1 cellular context compared by ENCODE assay signal in the genomic region with DNA sequence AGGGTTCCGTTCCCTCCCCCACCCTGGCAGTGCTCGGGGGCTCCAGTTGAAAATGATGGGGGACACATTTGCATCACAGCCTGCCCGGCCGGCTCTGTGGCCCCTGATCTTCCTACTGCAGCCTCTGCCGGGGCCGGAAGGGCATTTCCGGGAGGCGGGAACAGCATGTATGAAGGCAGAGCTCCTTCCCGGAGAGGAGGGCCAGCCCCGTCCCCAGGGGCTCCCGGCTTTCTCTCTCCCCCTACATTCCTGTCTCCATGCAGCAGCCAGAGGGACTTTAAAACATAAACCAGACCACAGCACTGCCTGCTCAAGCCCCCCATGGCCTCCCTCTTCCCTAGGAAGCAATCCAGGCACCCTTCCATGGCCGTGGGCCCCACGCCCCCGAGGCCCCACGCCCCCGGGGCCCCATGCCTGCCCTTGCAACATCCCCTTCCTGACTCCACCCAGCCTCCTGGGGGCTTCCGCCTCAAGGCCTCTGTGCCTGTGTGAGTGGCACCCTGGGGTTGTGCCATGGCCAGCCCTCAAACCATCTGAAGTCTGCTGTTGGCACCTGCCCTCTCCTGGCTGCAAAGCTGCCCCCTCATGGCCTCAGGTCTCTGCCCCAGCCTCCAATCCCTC.
TF ChIP-seq lines count a peak whose summit lies in the region.

No MANE protein-coding gene starts in this region.

TF ChIP-seq in GM23338, 12 proteins besides CTCF, POLR2A, EP300 and RAD21 (continued from another document):
- TF ChIP-seq, protein P1, sequence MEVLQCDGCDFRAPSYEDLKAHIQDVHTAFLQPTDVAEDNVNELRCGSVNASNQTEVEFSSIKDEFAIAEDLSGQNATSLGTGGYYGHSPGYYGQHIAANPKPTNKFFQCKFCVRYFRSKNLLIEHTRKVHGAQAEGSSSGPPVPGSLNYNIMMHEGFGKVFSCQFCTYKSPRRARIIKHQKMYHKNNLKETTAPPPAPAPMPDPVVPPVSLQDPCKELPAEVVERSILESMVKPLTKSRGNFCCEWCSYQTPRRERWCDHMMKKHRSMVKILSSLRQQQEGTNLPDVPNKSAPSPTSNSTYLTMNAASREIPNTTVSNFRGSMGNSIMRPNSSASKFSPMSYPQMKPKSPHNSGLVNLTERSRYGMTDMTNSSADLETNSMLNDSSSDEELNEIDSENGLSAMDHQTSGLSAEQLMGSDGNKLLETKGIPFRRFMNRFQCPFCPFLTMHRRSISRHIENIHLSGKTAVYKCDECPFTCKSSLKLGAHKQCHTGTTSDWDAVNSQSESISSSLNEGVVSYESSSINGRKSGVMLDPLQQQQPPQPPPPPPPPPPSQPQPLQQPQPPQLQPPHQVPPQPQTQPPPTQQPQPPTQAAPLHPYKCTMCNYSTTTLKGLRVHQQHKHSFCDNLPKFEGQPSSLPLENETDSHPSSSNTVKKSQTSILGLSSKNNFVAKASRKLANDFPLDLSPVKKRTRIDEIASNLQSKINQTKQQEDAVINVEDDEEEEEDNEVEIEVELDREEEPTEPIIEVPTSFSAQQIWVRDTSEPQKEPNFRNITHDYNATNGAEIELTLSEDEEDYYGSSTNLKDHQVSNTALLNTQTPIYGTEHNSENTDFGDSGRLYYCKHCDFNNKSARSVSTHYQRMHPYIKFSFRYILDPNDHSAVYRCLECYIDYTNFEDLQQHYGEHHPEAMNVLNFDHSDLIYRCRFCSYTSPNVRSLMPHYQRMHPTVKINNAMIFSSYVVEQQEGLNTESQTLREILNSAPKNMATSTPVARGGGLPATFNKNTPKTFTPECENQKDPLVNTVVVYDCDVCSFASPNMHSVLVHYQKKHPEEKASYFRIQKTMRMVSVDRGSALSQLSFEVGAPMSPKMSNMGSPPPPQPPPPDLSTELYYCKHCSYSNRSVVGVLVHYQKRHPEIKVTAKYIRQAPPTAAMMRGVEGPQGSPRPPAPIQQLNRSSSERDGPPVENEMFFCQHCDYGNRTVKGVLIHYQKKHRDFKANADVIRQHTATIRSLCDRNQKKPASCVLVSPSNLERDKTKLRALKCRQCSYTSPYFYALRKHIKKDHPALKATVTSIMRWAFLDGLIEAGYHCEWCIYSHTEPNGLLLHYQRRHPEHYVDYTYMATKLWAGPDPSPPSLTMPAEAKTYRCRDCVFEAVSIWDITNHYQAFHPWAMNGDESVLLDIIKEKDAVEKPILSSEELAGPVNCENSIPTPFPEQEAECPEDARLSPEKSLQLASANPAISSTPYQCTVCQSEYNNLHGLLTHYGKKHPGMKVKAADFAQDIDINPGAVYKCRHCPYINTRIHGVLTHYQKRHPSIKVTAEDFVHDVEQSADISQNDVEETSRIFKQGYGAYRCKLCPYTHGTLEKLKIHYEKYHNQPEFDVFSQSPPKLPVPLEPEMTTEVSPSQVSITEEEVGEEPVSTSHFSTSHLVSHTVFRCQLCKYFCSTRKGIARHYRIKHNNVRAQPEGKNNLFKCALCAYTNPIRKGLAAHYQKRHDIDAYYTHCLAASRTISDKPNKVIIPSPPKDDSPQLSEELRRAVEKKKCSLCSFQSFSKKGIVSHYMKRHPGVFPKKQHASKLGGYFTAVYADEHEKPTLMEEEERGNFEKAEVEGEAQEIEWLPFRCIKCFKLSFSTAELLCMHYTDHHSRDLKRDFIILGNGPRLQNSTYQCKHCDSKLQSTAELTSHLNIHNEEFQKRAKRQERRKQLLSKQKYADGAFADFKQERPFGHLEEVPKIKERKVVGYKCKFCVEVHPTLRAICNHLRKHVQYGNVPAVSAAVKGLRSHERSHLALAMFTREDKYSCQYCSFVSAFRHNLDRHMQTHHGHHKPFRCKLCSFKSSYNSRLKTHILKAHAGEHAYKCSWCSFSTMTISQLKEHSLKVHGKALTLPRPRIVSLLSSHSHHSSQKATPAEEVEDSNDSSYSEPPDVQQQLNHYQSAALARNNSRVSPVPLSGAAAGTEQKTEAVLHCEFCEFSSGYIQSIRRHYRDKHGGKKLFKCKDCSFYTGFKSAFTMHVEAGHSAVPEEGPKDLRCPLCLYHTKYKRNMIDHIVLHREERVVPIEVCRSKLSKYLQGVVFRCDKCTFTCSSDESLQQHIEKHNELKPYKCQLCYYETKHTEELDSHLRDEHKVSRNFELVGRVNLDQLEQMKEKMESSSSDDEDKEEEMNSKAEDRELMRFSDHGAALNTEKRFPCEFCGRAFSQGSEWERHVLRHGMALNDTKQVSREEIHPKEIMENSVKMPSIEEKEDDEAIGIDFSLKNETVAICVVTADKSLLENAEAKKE (CRISPR knock-in tag; IDR thresholded peaks at IDR 0.05), result no peak
- TF ChIP-seq EZH2 (IDR thresholded peaks at IDR 0.05; ENCODE audit: low read depth, unreplicated experiment) (no peak), ZNF114 (CRISPR knock-in tag; IDR thresholded peaks at IDR 0.05) (no peak), STAT1 (IDR thresholded peaks at IDR 0.05; ENCODE audit: unreplicated experiment) (no peak), JUNB (IDR thresholded peaks at IDR 0.05; ENCODE audit: unreplicated experiment) (no peak), EZH2phosphoT487 (IDR thresholded peaks at IDR 0.05; ENCODE audit: unreplicated experiment) (no peak), POLR2AphosphoS5 (IDR thresholded peaks at IDR 0.05; ENCODE audit: low read depth) (no peak)
- TF ChIP-seq, protein P2, sequence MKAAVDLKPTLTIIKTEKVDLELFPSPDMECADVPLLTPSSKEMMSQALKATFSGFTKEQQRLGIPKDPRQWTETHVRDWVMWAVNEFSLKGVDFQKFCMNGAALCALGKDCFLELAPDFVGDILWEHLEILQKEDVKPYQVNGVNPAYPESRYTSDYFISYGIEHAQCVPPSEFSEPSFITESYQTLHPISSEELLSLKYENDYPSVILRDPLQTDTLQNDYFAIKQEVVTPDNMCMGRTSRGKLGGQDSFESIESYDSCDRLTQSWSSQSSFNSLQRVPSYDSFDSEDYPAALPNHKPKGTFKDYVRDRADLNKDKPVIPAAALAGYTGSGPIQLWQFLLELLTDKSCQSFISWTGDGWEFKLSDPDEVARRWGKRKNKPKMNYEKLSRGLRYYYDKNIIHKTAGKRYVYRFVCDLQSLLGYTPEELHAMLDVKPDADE (IDR thresholded peaks at IDR 0.05), result no peak
- TF ChIP-seq, protein P3, sequence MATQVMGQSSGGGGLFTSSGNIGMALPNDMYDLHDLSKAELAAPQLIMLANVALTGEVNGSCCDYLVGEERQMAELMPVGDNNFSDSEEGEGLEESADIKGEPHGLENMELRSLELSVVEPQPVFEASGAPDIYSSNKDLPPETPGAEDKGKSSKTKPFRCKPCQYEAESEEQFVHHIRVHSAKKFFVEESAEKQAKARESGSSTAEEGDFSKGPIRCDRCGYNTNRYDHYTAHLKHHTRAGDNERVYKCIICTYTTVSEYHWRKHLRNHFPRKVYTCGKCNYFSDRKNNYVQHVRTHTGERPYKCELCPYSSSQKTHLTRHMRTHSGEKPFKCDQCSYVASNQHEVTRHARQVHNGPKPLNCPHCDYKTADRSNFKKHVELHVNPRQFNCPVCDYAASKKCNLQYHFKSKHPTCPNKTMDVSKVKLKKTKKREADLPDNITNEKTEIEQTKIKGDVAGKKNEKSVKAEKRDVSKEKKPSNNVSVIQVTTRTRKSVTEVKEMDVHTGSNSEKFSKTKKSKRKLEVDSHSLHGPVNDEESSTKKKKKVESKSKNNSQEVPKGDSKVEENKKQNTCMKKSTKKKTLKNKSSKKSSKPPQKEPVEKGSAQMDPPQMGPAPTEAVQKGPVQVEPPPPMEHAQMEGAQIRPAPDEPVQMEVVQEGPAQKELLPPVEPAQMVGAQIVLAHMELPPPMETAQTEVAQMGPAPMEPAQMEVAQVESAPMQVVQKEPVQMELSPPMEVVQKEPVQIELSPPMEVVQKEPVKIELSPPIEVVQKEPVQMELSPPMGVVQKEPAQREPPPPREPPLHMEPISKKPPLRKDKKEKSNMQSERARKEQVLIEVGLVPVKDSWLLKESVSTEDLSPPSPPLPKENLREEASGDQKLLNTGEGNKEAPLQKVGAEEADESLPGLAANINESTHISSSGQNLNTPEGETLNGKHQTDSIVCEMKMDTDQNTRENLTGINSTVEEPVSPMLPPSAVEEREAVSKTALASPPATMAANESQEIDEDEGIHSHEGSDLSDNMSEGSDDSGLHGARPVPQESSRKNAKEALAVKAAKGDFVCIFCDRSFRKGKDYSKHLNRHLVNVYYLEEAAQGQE (IDR thresholded peaks at IDR 0.05; ENCODE audit: unreplicated experiment), result no peak
